Comparison of ENCODE assay signal across 16 cellular contexts in genomic region chr12:23906329-23906728, GRCh38. TPM values are rescaled to one million over a fixed set of nuclear protein-coding genes. Genes with fewer than 3 reads are reported as not detected.
A peak's percentile ranks its signal among the peaks of the same experiment; 100 is the strongest.
DNase-seq lines count a peak whose midpoint lies in the region; ATAC-seq and TF ChIP-seq lines count a peak whose summit lies in the region.
"Had no signal": no experiment of that assay in that cellular context is flagged by ENCODE, and none has a peak within 500 bp of the region (broad histone marks: within the 10 kb centered on the region; RNA-seq: fewer than 3 reads in every experiment).

No MANE protein-coding gene starts in this region.

- H3K9me3 ChIP-seq in SJSA1 (replicated peaks), result no peaks in the 10 kb centered on the region
- H3K9me3 ChIP-seq: A549 had no signal

- H3K9me3 Mint-ChIP-seq in activated naive CD4-positive, alpha-beta T cell treated with anti-CD3 and anti-CD28 coated beads, Interleukin-2, amount 10 ng/mL, durations not matched to agents 7 days and 5 days, result peaks cover 1% of the 10 kb centered on the region
- H3K9me3 Mint-ChIP-seq: type B pancreatic cell had no signal

- DNase-seq in NCI-H748 (lab: John Stamatoyannopoulos, UW; ENCODE audit: unreplicated experiment) (peak; percentile 3), NCI-H748 treated with DMSO at 0.1 percent for 48 hours (lab: John Stamatoyannopoulos, UW) (no peak), SJSA1 (ENCODE audit: low read depth in 1 of 2, low spot score in 2 of 2) (peak; percentile 10 to 45), foreskin keratinocyte (peak; percentile 36 to 52), renal cortical epithelial cell (ENCODE audit: low read depth) (peak; percentile 16), SKM-1 (lab: John Stamatoyannopoulos, UW; ENCODE audit: unreplicated experiment) (no peak), COR-L47 (lab: John Stamatoyannopoulos, UW) (no peak)
- DNase-seq in activated naive CD4-positive, alpha-beta T cell treated with anti-CD3 and anti-CD28 coated beads, Interleukin-2, amount 10 ng/mL, durations not matched to agents 7 days and 5 days, result no peak
- DNase-seq: activated naive CD8-positive, alpha-beta T cell treated with anti-CD3 and anti-CD28 coated beads for 36 hours; DND-41; effector CD8-positive, alpha-beta T cell; NCI-H146; PC-9; small intestine had no signal

- no peaks in the 10 kb centered on the region for H3K36me3 ChIP-seq in SJSA1

- no peaks in the 10 kb centered on the region for H3K36me3 Mint-ChIP-seq in activated naive CD4-positive, alpha-beta T cell treated with anti-CD3 and anti-CD28 coated beads, Interleukin-2, amount 10 ng/mL, durations not matched to agents 7 days and 5 days
- H3K36me3 Mint-ChIP-seq: activated naive CD8-positive, alpha-beta T cell treated with anti-CD3 and anti-CD28 coated beads for 36 hours had no signal

- H3K4me3 ChIP-seq in SJSA1, result no peak overlapping the region
- H3K4me3 ChIP-seq: A549, PC-9 had no signal

- no peak for TF ChIP-seq CTCF in foreskin keratinocyte (conservative IDR thresholded peaks at IDR 0.05)

- CTCF ChIA-PET in activated naive CD4-positive, alpha-beta T cell treated with anti-CD3 and anti-CD28 coated beads, Interleukin-2, amount 10 ng/mL, durations not matched to agents 7 days and 5 days (lab: Charles Lee), result no interaction called here

- ATAC-seq in foreskin keratinocyte, result peak; percentile 94
- ATAC-seq: A549 had no signal

- no peak overlapping the region for H3K4me3 Mint-ChIP-seq in activated naive CD4-positive, alpha-beta T cell treated with anti-CD3 and anti-CD28 coated beads, Interleukin-2, amount 10 ng/mL, durations not matched to agents 7 days and 5 days
- H3K4me3 Mint-ChIP-seq: activated naive CD8-positive, alpha-beta T cell treated with anti-CD3 and anti-CD28 coated beads for 36 hours; type B pancreatic cell had no signal

- H3K4me1 Mint-ChIP-seq in activated naive CD4-positive, alpha-beta T cell treated with anti-CD3 and anti-CD28 coated beads, Interleukin-2, amount 10 ng/mL, durations not matched to agents 7 days and 5 days, result no peaks in the 10 kb centered on the region
- H3K4me1 Mint-ChIP-seq: activated naive CD8-positive, alpha-beta T cell treated with anti-CD3 and anti-CD28 coated beads for 36 hours had no signal

- no peak overlapping the region for H3K27ac Mint-ChIP-seq in activated naive CD4-positive, alpha-beta T cell treated with anti-CD3 and anti-CD28 coated beads, Interleukin-2, amount 10 ng/mL, durations not matched to agents 7 days and 5 days
- H3K27ac Mint-ChIP-seq: activated naive CD8-positive, alpha-beta T cell treated with anti-CD3 and anti-CD28 coated beads for 36 hours; type B pancreatic cell had no signal

- no peaks in the 10 kb centered on the region for H3K27me3 Mint-ChIP-seq in activated naive CD4-positive, alpha-beta T cell treated with anti-CD3 and anti-CD28 coated beads, Interleukin-2, amount 10 ng/mL, durations not matched to agents 7 days and 5 days
- H3K27me3 Mint-ChIP-seq: activated naive CD8-positive, alpha-beta T cell treated with anti-CD3 and anti-CD28 coated beads for 36 hours; type B pancreatic cell had no signal

- H3K27ac ChIP-seq in SJSA1 (no peak overlapping the region), foreskin keratinocyte (no peak overlapping the region)
- H3K27ac ChIP-seq: A549, PC-9 had no signal

- H3K4me1 ChIP-seq in SJSA1 (replicated peaks), result no peaks in the 10 kb centered on the region
- H3K4me1 ChIP-seq in foreskin keratinocyte, result no peaks in the 10 kb centered on the region
- H3K4me1 ChIP-seq: A549 had no signal

- H3K27me3 ChIP-seq in SJSA1 (replicated peaks) (no peaks in the 10 kb centered on the region), foreskin keratinocyte (no peaks in the 10 kb centered on the region)

RNA-seq across cellular contexts. Expression of gene SOX5, which starts 43.1 kb away (rescaled TPM):
- total RNA-seq in SJSA1 (2014; rRNA removed; shearing (Covaris generic)), result 1.7 and 5.0 TPM in 2 replicates
- total RNA-seq in foreskin keratinocyte (0.42 and 0.65 TPM in 2 replicates), renal cortical epithelial cell (1.0 TPM in 1 of 2 replicates, not detected in the other)
- 0.02 and 0.09 TPM in 2 replicates for polyA plus RNA-seq in foreskin keratinocyte
- total RNA-seq: activated naive CD8-positive, alpha-beta T cell treated with anti-CD3 and anti-CD28 coated beads for 36 hours; PC-9 had no signal
- polyA plus RNA-seq: A549 had no signal

Comparison
In these comparisons a context has a peak if more than half of its experiments do, and no peak if none do; other contexts are left out.
1. DNase-seq: peak in NCI-H748 (single experiment), SJSA1 (2 of 2), foreskin keratinocyte (2 of 2) and renal cortical epithelial cell (single experiment); none in NCI-H748 treated with DMSO at 0.1 percent for 48 hours (single experiment), SKM-1 (single experiment), COR-L47 (single experiment) and activated naive CD4-positive, alpha-beta T cell treated with anti-CD3 and anti-CD28 coated beads, Interleukin-2, amount 10 ng/mL, durations not matched to agents 7 days and 5 days (single experiment).